Comparison of ENCODE assay signal across 1 cellular context in genomic region chr17:29583324-29584248, GRCh38.
TF ChIP-seq lines count a peak whose summit lies in the region.

No MANE protein-coding gene starts in this region.

TF ChIP-seq in endothelial cell of umbilical vein, 7 proteins besides CTCF, POLR2A, EP300 and RAD21:
- TF ChIP-seq POLR2AphosphoS5 (IDR thresholded peaks at IDR 0.05; ENCODE audit: insufficient read depth, low read depth, low read length) (no peak), EZH2 (IDR thresholded peaks at IDR 0.05; ENCODE audit: borderline replicate concordance, low read depth, low read length, severe bottlenecking) (no peak), MYC (IDR thresholded peaks at IDR 0.05; ENCODE audit: low read depth, low read length) (no peak), GATA2 (IDR thresholded peaks at IDR 0.05; ENCODE audit: insufficient read depth, insufficient read length, low read depth, low read length) (no peak), FOS (IDR thresholded peaks at IDR 0.05; ENCODE audit: borderline replicate concordance, insufficient read depth, low read length) (no peak), JUN (IDR thresholded peaks at IDR 0.05; ENCODE audit: borderline replicate concordance, insufficient read depth, insufficient read length, low read depth) (no peak), MAX (IDR thresholded peaks at IDR 0.05; ENCODE audit: insufficient read depth, insufficient read length) (no peak)
TF ChIP-seq in endothelial cell of umbilical vein: peak in this region for 0.
